ENCODE assay signal across 1 cellular context in the genomic region with DNA sequence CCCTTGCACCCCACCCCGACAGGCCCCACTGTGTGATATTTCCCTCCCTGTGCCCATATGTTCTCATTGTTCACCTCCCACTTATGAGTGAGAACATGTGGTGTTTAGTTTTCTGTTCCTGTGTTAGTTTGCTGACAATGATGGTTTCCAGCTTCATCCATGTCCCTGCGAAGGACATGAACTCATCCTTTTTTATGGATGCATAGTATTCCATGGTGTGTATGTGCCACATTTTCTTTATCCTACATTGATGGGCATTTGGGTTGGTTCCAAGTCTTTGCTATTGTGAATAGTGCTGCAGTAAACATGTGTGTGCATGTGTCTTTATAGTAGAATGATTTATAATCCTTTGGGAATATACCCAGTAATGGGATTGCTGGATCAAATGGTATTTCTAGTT. TPM values are rescaled to one million over a fixed set of nuclear protein-coding genes. Genes with fewer than 3 reads are reported as not detected.
"Had no signal": no experiment of that assay in that cellular context is flagged by ENCODE, and none has a peak within 500 bp of the region (broad histone marks: within the 10 kb centered on the region; RNA-seq: fewer than 3 reads in every experiment).

No MANE protein-coding gene starts in this region.

RNA-seq across cellular contexts. Expression of a gene that starts 50.3 kb away (rescaled TPM):
- total RNA-seq: G401 had no signal
